ENCODE assay signal across 8 cellular contexts in the genomic region with DNA sequence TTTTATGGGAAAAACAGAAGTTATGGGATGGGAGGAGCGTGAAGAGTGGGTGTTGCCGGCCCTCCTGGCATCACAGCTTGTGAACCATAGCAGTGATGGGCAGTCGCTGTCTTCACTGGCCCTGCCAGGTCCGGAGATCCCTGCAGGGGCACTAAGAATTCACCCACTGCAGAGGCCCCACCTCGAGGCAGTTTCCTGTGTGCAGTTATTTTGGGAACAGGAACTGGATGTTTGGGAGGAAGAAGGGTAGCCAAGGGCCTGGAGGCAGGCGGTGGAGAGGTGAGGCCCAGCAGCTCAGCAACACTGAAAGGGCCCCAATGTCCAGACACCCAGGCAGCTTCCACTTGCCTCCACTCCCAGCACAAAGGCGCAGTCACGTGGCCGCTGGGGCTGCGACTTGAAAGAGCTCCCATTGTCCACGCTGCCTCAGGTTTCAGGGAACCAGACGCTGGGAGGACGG.
DNase-seq lines count a peak whose midpoint lies in the region; ATAC-seq, FAIRE-seq and TF ChIP-seq lines count a peak whose summit lies in the region.

No MANE protein-coding gene starts in this region.

- H3K9me3 ChIP-seq in colonic mucosa (no peaks in the 10 kb centered on the region), right lobe of liver (no peaks in the 10 kb centered on the region)

- H3K27me3 Mint-ChIP-seq in CD14-positive monocyte (ENCODE audit: low read depth in 3 of 3) (peaks cover 1 to 3% (median 2%) of the 10 kb centered on the region in 3 donors), HFFc6 (ENCODE audit: insufficient read depth) (no peaks in the 10 kb centered on the region)

- H3K9me3 Mint-ChIP-seq in CD14-positive monocyte (peaks cover 0 to 6% (median 2%) of the 10 kb centered on the region in 7 donors), HFFc6 (peaks cover 30% of the 10 kb centered on the region)

- 49% methylated on average over 6 of the region's 13 CpGs for WGBS in right lobe of liver (ENCODE audit: insufficient coverage, low coverage, low lambda C conversion rate, missing lambda C conversion rate)

- no peak for FAIRE-seq in urothelium cell line (lab: Jason Lieb, UNC)

- ATAC-seq in right lobe of liver (peak; percentile 42 to 48 (median 44)), HG03175 (IDR thresholded peaks at IDR 0.05; ENCODE audit: unreplicated experiment) (no peak)

- H3K4me3 Mint-ChIP-seq in CD14-positive monocyte (no peak overlapping the region), HFFc6 (no peak overlapping the region)

- intact Hi-C loops in colonic mucosa (cut with DNase I) (no loop called here), right lobe of liver (cut with DNase I) (no loop called here), CD14-positive monocyte (cut with micrococcal nuclease) (no loop called here)

- H3K27ac Mint-ChIP-seq in CD14-positive monocyte: peak overlapping the region in 1 of 7 donors; percentile 26
- H3K27ac Mint-ChIP-seq in HFFc6: no peak overlapping the region

- H3K36me3 ChIP-seq in colonic mucosa (no peaks in the 10 kb centered on the region), right lobe of liver (no peaks in the 10 kb centered on the region)

- H3K36me3 Mint-ChIP-seq in CD14-positive monocyte (no peaks in the 10 kb centered on the region), HFFc6 (ENCODE audit: low read depth) (no peaks in the 10 kb centered on the region; the same call in 1 of the 2 replicates)

- DNase-seq in NCI-H146 treated with DMSO at 0.1 percent for 48 hours (lab: John Stamatoyannopoulos, UW; ENCODE audit: unreplicated experiment) (peak; percentile 5), colonic mucosa (peak; percentile 36), right lobe of liver (peak in 1 of 3 donors; percentile 48), stromal cell of bone marrow (ENCODE audit: low read depth) (peak; percentile 52), urothelium cell line (ENCODE audit: low spot score) (no peak), CD14-positive monocyte (ENCODE audit: low spot score) (no peak), HFFc6 (no peak)

- H3K4me1 Mint-ChIP-seq in CD14-positive monocyte (peaks cover 10% of the 10 kb centered on the region), HFFc6 (ENCODE audit: low read depth) (no peaks in the 10 kb centered on the region)

- TF ChIP-seq CTCF in colonic mucosa (IDR thresholded peaks at IDR 0.05): no peak
- TF ChIP-seq CTCF in right lobe of liver (IDR thresholded peaks at IDR 0.05): no peak
- no peak for TF ChIP-seq CTCF in CD14-positive monocyte (IDR thresholded peaks at IDR 0.05)
- TF ChIP-seq CTCF in HFFc6 (IDR thresholded peaks at IDR 0.05): no peak

- H3K27ac ChIP-seq in colonic mucosa (peak overlapping the region; percentile 40), right lobe of liver (peak overlapping the region in 1 of 3 donors; percentile 4)

- no peak overlapping the region for H3K9ac ChIP-seq in colonic mucosa (ENCODE audit: low read depth in 2 of 2, low read length in 2 of 2)

- no peaks in the 10 kb centered on the region for H3K27me3 ChIP-seq in colonic mucosa
- H3K27me3 ChIP-seq in right lobe of liver: no peaks in the 10 kb centered on the region

- H3K4me1 ChIP-seq in colonic mucosa: no peaks in the 10 kb centered on the region
- no peaks in the 10 kb centered on the region for H3K4me1 ChIP-seq in right lobe of liver

- no peak for TF ChIP-seq POLR2A in right lobe of liver (IDR thresholded peaks at IDR 0.05)

- no peak overlapping the region for H3K4me3 ChIP-seq in colonic mucosa
- no peak overlapping the region for H3K4me3 ChIP-seq in right lobe of liver

Comparison
In these comparisons a context has a peak if more than half of its experiments do, and no peak if none do; other contexts are left out.
1. DNase-seq: peak in NCI-H146 treated with DMSO at 0.1 percent for 48 hours (single experiment), colonic mucosa (single experiment) and stromal cell of bone marrow (single experiment); none in urothelium cell line (single experiment), CD14-positive monocyte (single experiment) and HFFc6 (single experiment).